ENCODE assay signal across 1 cellular context in genomic region chr16:21284414-21284813, GRCh38.
TF ChIP-seq lines count a peak whose summit lies in the region.

No MANE protein-coding gene starts in this region.

TF ChIP-seq in H1, 55 proteins besides CTCF, POLR2A, EP300 and RAD21:
- TF ChIP-seq SP1 (IDR thresholded peaks at IDR 0.05; ENCODE audit: low read depth, low read length) = no peak
- no peak for TF ChIP-seq SIRT6 (IDR thresholded peaks at IDR 0.05; ENCODE audit: low read length)
- no peak for TF ChIP-seq SP4 (IDR thresholded peaks at IDR 0.05; ENCODE audit: low read length)
- TF ChIP-seq KDM1A (IDR thresholded peaks at IDR 0.05; ENCODE audit: borderline replicate concordance, low read length) = peak; percentile 57; the same call in 1 of the 2 replicates
- no peak for TF ChIP-seq CBX5 (IDR thresholded peaks at IDR 0.05; ENCODE audit: low read depth, low read length)
- no peak for TF ChIP-seq ASH2L (IDR thresholded peaks at IDR 0.05; ENCODE audit: low read length)
